ENCODE assay signal across 8 cellular contexts in the genomic region with DNA sequence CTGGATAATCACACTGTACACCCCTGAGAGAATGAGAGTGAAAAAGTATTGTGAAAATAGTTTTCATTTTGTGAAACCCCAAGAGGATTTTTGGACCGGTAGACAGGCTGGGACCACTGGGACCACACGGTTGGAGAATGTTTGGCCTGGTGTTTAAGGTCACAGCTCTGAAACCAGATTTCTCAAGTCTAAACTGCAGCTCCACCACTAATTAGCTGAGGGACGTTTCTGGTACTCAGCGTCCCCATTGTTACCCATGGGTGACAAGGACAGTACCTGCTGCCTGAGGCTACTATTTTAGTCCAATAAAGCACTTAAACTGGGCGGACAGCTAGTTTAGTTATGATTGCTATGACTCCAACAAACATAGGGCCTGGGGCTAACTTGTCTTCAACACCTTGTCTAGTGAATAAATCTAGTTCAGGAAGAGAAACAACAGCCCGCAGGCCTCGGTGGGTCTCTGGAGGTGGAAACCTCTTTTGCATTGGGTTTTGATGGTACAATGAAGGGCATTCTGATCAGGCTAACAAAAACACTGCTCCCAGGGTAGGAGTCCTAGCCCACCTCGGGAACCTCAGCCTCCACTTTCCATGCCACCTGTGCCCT. TPM values are rescaled to one million over a fixed set of nuclear protein-coding genes. Genes with fewer than 3 reads are reported as not detected.
DNase-seq lines count a peak whose midpoint lies in the region; ATAC-seq and TF ChIP-seq lines count a peak whose summit lies in the region.

No MANE protein-coding gene starts in this region.

- H3K27ac Mint-ChIP-seq in CD8-positive, alpha-beta memory T cell: peak overlapping the region; percentile 91 to 99 (median 98)
- peak overlapping the region; percentile 100 for H3K27ac Mint-ChIP-seq in endodermal cell

- peak overlapping the region; percentile 92 to 99 (median 93) for H3K4me3 Mint-ChIP-seq in CD8-positive, alpha-beta memory T cell
- H3K4me3 Mint-ChIP-seq in endodermal cell: peak overlapping the region; percentile 84

- peak overlapping the region; percentile 71 for H3K4me3 ChIP-seq in CD8-positive, alpha-beta memory T cell (ENCODE audit: low read length)
- H3K4me3 ChIP-seq in endodermal cell (ENCODE audit: low read length) (peak overlapping the region; percentile 90), osteoblast (ENCODE audit: insufficient read depth, low read length) (peak overlapping the region; percentile 82)

- peaks cover 5% of the 10 kb centered on the region for H4K20me1 ChIP-seq in osteoblast (ENCODE audit: insufficient read depth, low read length)

- H3K4me2 ChIP-seq in osteoblast (ENCODE audit: insufficient read depth, low read length): peak overlapping the region; percentile 87

- H3K27ac ChIP-seq in CD8-positive, alpha-beta memory T cell (ENCODE audit: low read depth, low read length): peak overlapping the region; percentile 96
- H3K27ac ChIP-seq in endodermal cell (ENCODE audit: low read depth, low read length) (peak overlapping the region; percentile 97), osteoblast (ENCODE audit: low read depth, low read length) (peak overlapping the region; percentile 96)

- POLR2A ChIA-PET in CD8-positive, alpha-beta memory T cell (lab: Charles Lee): interaction anchor here (0.5 to 2.4 kb wide), 6 partner anchors 14 to 152 kb away, joined by 3 to 65 read pairs (median 8); partner anchors contain the start of genes CDK16, NDUFB11 and RBM10

- 64 to 100% methylated on average over 2 to 8 of the region's 8 CpGs for WGBS in endodermal cell (ENCODE audit: insufficient coverage in 1 of 2, insufficient read length in 1 of 2), 2 experiments

- no peaks in the 10 kb centered on the region for H3K36me3 ChIP-seq in CD8-positive, alpha-beta memory T cell (ENCODE audit: insufficient read depth, low read length)
- H3K36me3 ChIP-seq in endodermal cell (ENCODE audit: control insufficient read depth, insufficient read depth, low read length) (peaks cover 10% of the 10 kb centered on the region), osteoblast (ENCODE audit: insufficient read depth, low read length) (peaks cover 16% of the 10 kb centered on the region)

- peaks cover 35 to 41% (median 37%) of the 10 kb centered on the region in 3 donors for H3K4me1 Mint-ChIP-seq in CD8-positive, alpha-beta memory T cell
- peaks cover 13% of the 10 kb centered on the region for H3K4me1 Mint-ChIP-seq in endodermal cell

- H3K4me1 ChIP-seq in CD8-positive, alpha-beta memory T cell (ENCODE audit: insufficient read depth, low read length): peaks cover 25% of the 10 kb centered on the region
- no peaks in the 10 kb centered on the region for H3K4me1 ChIP-seq in endodermal cell (ENCODE audit: control insufficient read depth, insufficient read depth, low read length)
- peaks cover 16% of the 10 kb centered on the region for H3K4me1 ChIP-seq in osteoblast (ENCODE audit: insufficient read depth, low read length)

- no peak for TF ChIP-seq CTCF in endodermal cell (conservative IDR thresholded peaks at IDR 0.05)
- no peak for TF ChIP-seq CTCF in osteoblast (IDR thresholded peaks at IDR 0.05; ENCODE audit: extremely low read depth, low read depth, low read length)

- no peaks in the 10 kb centered on the region for H3K27me3 ChIP-seq in CD8-positive, alpha-beta memory T cell (ENCODE audit: insufficient read depth, low read length, poor library complexity, severe bottlenecking)
- H3K27me3 ChIP-seq in endodermal cell (ENCODE audit: control insufficient read depth, insufficient read depth, low read length, poor library complexity, severe bottlenecking) (no peaks in the 10 kb centered on the region), osteoblast (ENCODE audit: insufficient read depth, low read length) (peaks cover 14% of the 10 kb centered on the region)

- no peak for DNase-seq in CD8-positive, alpha-beta memory T cell
- DNase-seq in NCI-H69 (lab: John Stamatoyannopoulos, UW): peak; percentile 12
- no peak for DNase-seq in endodermal cell
- no peak for DNase-seq in osteoblast (ENCODE audit: insufficient read length, low spot score, missing footprints)
- no peak for DNase-seq in foreskin melanocyte
- no peak for DNase-seq in A172 (ENCODE audit: low spot score)
- no peak for DNase-seq in D341Med (ENCODE audit: low spot score)

- peak overlapping the region; percentile 77 for H2AFZ ChIP-seq in osteoblast (ENCODE audit: low read length)

- H3K9me3 ChIP-seq in CD8-positive, alpha-beta memory T cell (ENCODE audit: low read length): no peaks in the 10 kb centered on the region
- H3K9me3 ChIP-seq in endodermal cell (ENCODE audit: control insufficient read depth, low read length) (no peaks in the 10 kb centered on the region), osteoblast (ENCODE audit: low read depth, low read length) (no peaks in the 10 kb centered on the region)

- H3K36me3 Mint-ChIP-seq in CD8-positive, alpha-beta memory T cell: peaks cover 0 to 31% (median 1%) of the 10 kb centered on the region in 3 donors
- H3K36me3 Mint-ChIP-seq in endodermal cell (ENCODE audit: low read depth): peaks cover 27% of the 10 kb centered on the region

- ATAC-seq in GM18861 (IDR thresholded peaks at IDR 0.05; ENCODE audit: unreplicated experiment): no peak

- H3K9ac ChIP-seq in endodermal cell (ENCODE audit: extremely low read depth, low read length, poor library complexity, severe bottlenecking): peak overlapping the region; percentile 98

- CTCF ChIA-PET in CD8-positive, alpha-beta memory T cell (lab: Charles Lee): interaction anchor here (0.9 kb wide), 1 partner anchor 152 kb away, joined by 3 read pairs; no protein-coding TSS in a partner anchor

- H3K9me3 Mint-ChIP-seq in CD8-positive, alpha-beta memory T cell: no peaks in the 10 kb centered on the region
- no peaks in the 10 kb centered on the region for H3K9me3 Mint-ChIP-seq in endodermal cell

- H3K79me2 ChIP-seq in osteoblast (ENCODE audit: insufficient read depth, low read length): peaks cover 36% of the 10 kb centered on the region

- H3K27me3 Mint-ChIP-seq in CD8-positive, alpha-beta memory T cell: peaks cover 0 to 7% of the 10 kb centered on the region in 2 donors
- no peaks in the 10 kb centered on the region for H3K27me3 Mint-ChIP-seq in endodermal cell (ENCODE audit: insufficient read depth)

RNA-seq across cellular contexts. Expression of gene USP11, which starts 0.5 kb away (rescaled TPM):
- total RNA-seq in CD8-positive, alpha-beta memory T cell: 10 to 100 TPM; 34.0 to 41.7 TPM
- 121 TPM for polyA plus RNA-seq in CD8-positive, alpha-beta memory T cell
- total RNA-seq in endodermal cell: 100 to 1,000 TPM; 113 to 214 TPM
- 126 TPM for polyA plus RNA-seq in endodermal cell (2013, experiment 1 of 2)
- 106 TPM for polyA plus RNA-seq in endodermal cell (2013, experiment 2 of 2)
- 28.2 and 31.8 TPM in 2 replicates for total RNA-seq in osteoblast
- total RNA-seq in A172 (2014; rRNA removed; shearing (Covaris generic)): 21.1 and 29.8 TPM in 2 replicates

RNA-seq across cellular contexts. Expression of gene CDK16, which starts 13.8 kb away (rescaled TPM):
- 10 to 100 TPM; 48.2 to 49.1 TPM for total RNA-seq in CD8-positive, alpha-beta memory T cell
- 14.5 TPM for polyA plus RNA-seq in CD8-positive, alpha-beta memory T cell
- total RNA-seq in endodermal cell (100 to 1,000 TPM; 167 to 245 TPM), osteoblast (61.2 and 65.4 TPM in 2 replicates)
- polyA plus RNA-seq in endodermal cell (2013, experiment 1 of 2): 166 TPM
- 145 TPM for polyA plus RNA-seq in endodermal cell (2013, experiment 2 of 2)
- total RNA-seq in A172 (2014; rRNA removed; shearing (Covaris generic)): 106 and 110 TPM in 2 replicates

RNA-seq across cellular contexts. Expression of gene UBA1, which starts 38.7 kb away (rescaled TPM):
- total RNA-seq in CD8-positive, alpha-beta memory T cell: 100 to 1,000 TPM; 225 to 234 TPM
- 178 TPM for polyA plus RNA-seq in CD8-positive, alpha-beta memory T cell
- total RNA-seq in endodermal cell (100 to 1,000 TPM; 233 to 448 TPM), osteoblast (142 and 150 TPM in 2 replicates)
- polyA plus RNA-seq in endodermal cell (2013, experiment 1 of 2): 280 TPM
- 253 TPM for polyA plus RNA-seq in endodermal cell (2013, experiment 2 of 2)
- 169 and 174 TPM in 2 replicates for total RNA-seq in A172 (2014; rRNA removed; shearing (Covaris generic))
